1 cellular context compared by ENCODE assay signal in genomic region chr6:159753081-159753872, GRCh38.
TF ChIP-seq lines count a peak whose summit lies in the region.

No MANE protein-coding gene starts in this region.

TF ChIP-seq in HepG2, 621 proteins besides CTCF, POLR2A, EP300 and RAD21:
- TF ChIP-seq RBM22 (optimal IDR thresholded peaks at IDR 0.05; ENCODE audit: low read length): peak; percentile 69
- no peak for TF ChIP-seq KDM5A (IDR thresholded peaks at IDR 0.05; ENCODE audit: borderline replicate concordance, low read length)
- TF ChIP-seq AGO2 (optimal IDR thresholded peaks at IDR 0.05; ENCODE audit: low read depth, low read length): peak; percentile 27
- TF ChIP-seq ZNF619 (CRISPR knock-in tag; IDR thresholded peaks at IDR 0.05): no peak
- TF ChIP-seq ZNF33B (CRISPR knock-in tag; IDR thresholded peaks at IDR 0.05): no peak
- peak; percentile 57 for TF ChIP-seq NFE2L2 (IDR thresholded peaks at IDR 0.05; ENCODE audit: low read length)
- peak; percentile 81 for TF ChIP-seq MAFF (IDR thresholded peaks at IDR 0.05; ENCODE audit: low read depth, low read length)
- TF ChIP-seq CEBPB (IDR thresholded peaks at IDR 0.05; ENCODE audit: borderline replicate concordance, low read depth, low read length): peak; percentile 69
- peak; percentile 66 to 87 for TF ChIP-seq MAFK (conservative IDR thresholded peaks at IDR 0.05 in 1 of 2, IDR thresholded peaks at IDR 0.05 in 1 of 2; ENCODE audit: low read length in 2 of 2)
- TF ChIP-seq CEBPG (CRISPR knock-in tag; IDR thresholded peaks at IDR 0.05): peak; percentile 29; the same call in 1 of the 2 replicates
